1 cellular context compared by ENCODE assay signal in the genomic region with DNA sequence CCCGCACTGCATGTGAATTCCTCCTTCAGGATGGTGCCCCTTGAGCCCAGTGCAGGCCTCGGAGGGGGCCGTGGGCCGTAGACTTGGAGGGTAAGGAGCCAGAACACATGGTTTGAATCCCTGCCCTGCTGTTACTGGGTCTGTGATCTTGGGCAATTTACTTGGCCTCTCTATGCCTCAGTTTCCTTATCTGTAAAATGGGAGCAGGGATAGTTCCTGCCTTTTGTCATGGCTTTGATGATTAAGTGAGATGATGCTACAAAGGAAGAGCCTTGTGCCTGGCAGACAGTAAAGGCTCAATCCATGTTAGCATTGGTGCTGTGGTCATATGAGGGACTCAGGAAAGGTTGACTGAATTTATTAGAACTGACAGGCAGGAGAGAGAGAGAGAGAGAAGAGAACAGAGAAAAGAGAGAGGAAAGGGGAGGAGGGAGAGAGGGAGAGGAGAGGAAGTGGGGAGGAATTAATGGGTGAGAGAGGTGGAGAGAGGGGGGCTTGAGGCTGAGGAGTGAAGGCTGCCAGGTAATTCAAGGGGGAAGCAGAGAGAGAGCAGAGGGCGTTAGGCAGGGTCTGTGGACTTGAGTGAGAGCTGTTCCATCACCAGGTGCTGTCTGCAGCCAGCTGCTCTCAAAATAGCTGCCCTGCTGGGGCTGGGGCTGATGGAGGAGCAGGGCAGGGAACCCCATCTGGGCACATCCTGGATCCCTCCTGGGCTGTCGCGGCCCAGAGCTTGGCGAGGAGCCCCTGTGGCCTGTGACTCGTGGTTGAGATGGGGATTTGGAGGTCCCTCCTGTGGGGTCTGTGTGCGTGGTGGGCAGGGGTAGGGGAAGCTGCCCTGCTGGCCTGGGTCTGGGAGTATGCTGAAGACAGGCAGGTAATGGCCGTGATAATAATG.
TF ChIP-seq lines count a peak whose summit lies in the region.

No MANE protein-coding gene starts in this region.

TF ChIP-seq in K562, 482 proteins besides CTCF, POLR2A, EP300 and RAD21:
- TF ChIP-seq, protein P1, sequence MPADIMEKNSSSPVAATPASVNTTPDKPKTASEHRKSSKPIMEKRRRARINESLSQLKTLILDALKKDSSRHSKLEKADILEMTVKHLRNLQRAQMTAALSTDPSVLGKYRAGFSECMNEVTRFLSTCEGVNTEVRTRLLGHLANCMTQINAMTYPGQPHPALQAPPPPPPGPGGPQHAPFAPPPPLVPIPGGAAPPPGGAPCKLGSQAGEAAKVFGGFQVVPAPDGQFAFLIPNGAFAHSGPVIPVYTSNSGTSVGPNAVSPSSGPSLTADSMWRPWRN (IDR thresholded peaks at IDR 0.05; ENCODE audit: low read depth): no peak
- no peak for TF ChIP-seq XRCC3 (IDR thresholded peaks at IDR 0.05)
- TF ChIP-seq BCOR (IDR thresholded peaks at IDR 0.05): peak; percentile 54; the same call in 1 of the 2 replicates
- TF ChIP-seq GTF2A2 (tag; IDR thresholded peaks at IDR 0.05): no peak
- no peak for TF ChIP-seq RFX7 (CRISPR knock-in tag; IDR thresholded peaks at IDR 0.05)
- TF ChIP-seq RBM17 (IDR thresholded peaks at IDR 0.05; ENCODE audit: borderline replicate concordance, low read depth, low read length): no peak
- TF ChIP-seq ETV6 (IDR thresholded peaks at IDR 0.05; ENCODE audit: borderline replicate concordance in 1 of 2, low read depth in 2 of 2, low read length in 1 of 2): no peak
- TF ChIP-seq ETV6 (CRISPR knock-in tag; IDR thresholded peaks at IDR 0.05; ENCODE audit: borderline replicate concordance): no peak
- TF ChIP-seq RBM25 (IDR thresholded peaks at IDR 0.05; ENCODE audit: low read depth, low read length, severe bottlenecking): peak; percentile 68
- no peak for TF ChIP-seq SP2 (IDR thresholded peaks at IDR 0.05; ENCODE audit: extremely low read depth, low read depth, low read length, poor library complexity, severe bottlenecking)
- TF ChIP-seq KDM1A (IDR thresholded peaks at IDR 0.05): peak in 1 of 2 experiments; percentile 29; a peak in 1 of 4 replicates
- TF ChIP-seq ZFPM2 (CRISPR knock-in tag; IDR thresholded peaks at IDR 0.05): no peak
- no peak for TF ChIP-seq NCOA4 (IDR thresholded peaks at IDR 0.05; ENCODE audit: partially characterized antibody)
- TF ChIP-seq WHSC1 (IDR thresholded peaks at IDR 0.05; ENCODE audit: low read length): no peak
- TF ChIP-seq MEF2D (tag; conservative IDR thresholded peaks at IDR 0.05; ENCODE audit: low read depth): no peak
- TF ChIP-seq TAL1 (IDR thresholded peaks at IDR 0.05): no peak
- TF ChIP-seq, protein P2, sequence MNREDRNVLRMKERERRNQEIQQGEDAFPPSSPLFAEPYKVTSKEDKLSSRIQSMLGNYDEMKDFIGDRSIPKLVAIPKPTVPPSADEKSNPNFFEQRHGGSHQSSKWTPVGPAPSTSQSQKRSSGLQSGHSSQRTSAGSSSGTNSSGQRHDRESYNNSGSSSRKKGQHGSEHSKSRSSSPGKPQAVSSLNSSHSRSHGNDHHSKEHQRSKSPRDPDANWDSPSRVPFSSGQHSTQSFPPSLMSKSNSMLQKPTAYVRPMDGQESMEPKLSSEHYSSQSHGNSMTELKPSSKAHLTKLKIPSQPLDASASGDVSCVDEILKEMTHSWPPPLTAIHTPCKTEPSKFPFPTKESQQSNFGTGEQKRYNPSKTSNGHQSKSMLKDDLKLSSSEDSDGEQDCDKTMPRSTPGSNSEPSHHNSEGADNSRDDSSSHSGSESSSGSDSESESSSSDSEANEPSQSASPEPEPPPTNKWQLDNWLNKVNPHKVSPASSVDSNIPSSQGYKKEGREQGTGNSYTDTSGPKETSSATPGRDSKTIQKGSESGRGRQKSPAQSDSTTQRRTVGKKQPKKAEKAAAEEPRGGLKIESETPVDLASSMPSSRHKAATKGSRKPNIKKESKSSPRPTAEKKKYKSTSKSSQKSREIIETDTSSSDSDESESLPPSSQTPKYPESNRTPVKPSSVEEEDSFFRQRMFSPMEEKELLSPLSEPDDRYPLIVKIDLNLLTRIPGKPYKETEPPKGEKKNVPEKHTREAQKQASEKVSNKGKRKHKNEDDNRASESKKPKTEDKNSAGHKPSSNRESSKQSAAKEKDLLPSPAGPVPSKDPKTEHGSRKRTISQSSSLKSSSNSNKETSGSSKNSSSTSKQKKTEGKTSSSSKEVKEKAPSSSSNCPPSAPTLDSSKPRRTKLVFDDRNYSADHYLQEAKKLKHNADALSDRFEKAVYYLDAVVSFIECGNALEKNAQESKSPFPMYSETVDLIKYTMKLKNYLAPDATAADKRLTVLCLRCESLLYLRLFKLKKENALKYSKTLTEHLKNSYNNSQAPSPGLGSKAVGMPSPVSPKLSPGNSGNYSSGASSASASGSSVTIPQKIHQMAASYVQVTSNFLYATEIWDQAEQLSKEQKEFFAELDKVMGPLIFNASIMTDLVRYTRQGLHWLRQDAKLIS (CRISPR knock-in tag; IDR thresholded peaks at IDR 0.05): no peak
- no peak for TF ChIP-seq TFAM (CRISPR knock-in tag; conservative IDR thresholded peaks at IDR 0.05)
- no peak for TF ChIP-seq ZNF436 (CRISPR knock-in tag; IDR thresholded peaks at IDR 0.05)
- no peak for TF ChIP-seq MXD1 (CRISPR knock-in tag; IDR thresholded peaks at IDR 0.05; ENCODE audit: borderline replicate concordance, poor library complexity, severe bottlenecking)
- TF ChIP-seq NFE2 (IDR thresholded peaks at IDR 0.05; ENCODE audit: low read depth): no peak
- TF ChIP-seq ZNF740 (CRISPR knock-in tag; IDR thresholded peaks at IDR 0.05): no peak
- no peak for TF ChIP-seq ZNF740 (tag; IDR thresholded peaks at IDR 0.05)
